In genomic region chr15:40807028-40807887, GRCh38 we compare ENCODE assay signal across 8 cellular contexts. TPM values are rescaled to one million over a fixed set of nuclear protein-coding genes. Genes with fewer than 3 reads are reported as not detected.
A peak's percentile ranks its signal among the peaks of the same experiment; 100 is the strongest.
DNase-seq lines count a peak whose midpoint lies in the region; ATAC-seq, FAIRE-seq and TF ChIP-seq lines count a peak whose summit lies in the region.

A gene with protein sequence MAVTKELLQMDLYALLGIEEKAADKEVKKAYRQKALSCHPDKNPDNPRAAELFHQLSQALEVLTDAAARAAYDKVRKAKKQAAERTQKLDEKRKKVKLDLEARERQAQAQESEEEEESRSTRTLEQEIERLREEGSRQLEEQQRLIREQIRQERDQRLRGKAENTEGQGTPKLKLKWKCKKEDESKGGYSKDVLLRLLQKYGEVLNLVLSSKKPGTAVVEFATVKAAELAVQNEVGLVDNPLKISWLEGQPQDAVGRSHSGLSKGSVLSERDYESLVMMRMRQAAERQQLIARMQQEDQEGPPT (minus strand): TSS chr15:40807473. CDS start chr15:40807446, 27 bp downstream.
A gene with protein sequence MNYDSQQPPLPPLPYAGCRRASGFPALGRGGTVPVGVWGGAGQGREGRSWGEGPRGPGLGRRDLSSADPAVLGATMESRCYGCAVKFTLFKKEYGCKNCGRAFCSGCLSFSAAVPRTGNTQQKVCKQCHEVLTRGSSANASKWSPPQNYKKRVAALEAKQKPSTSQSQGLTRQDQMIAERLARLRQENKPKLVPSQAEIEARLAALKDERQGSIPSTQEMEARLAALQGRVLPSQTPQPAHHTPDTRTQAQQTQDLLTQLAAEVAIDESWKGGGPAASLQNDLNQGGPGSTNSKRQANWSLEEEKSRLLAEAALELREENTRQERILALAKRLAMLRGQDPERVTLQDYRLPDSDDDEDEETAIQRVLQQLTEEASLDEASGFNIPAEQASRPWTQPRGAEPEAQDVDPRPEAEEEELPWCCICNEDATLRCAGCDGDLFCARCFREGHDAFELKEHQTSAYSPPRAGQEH (plus strand): TSS chr15:40807089. CDS start chr15:40807590, 501 bp downstream.

- CTCF ChIA-PET in Caco-2 (lab: Charles Lee) (interaction anchor here (0.7 to 1.7 kb wide), 11 partner anchors 25 to 88 kb away, joined by 3 to 11 read pairs (median 7); partner anchors contain the start of genes GCHFR, SPINT1 and VPS18), H1 (lab: Charles Lee; ENCODE audit: partially characterized antibody) (interaction anchor here (0.7 to 2.6 kb wide), 11 partner anchors 11 to 125 kb away, joined by 3 to 9 read pairs (median 5); partner anchors contain the start of genes RHOV and VPS18)

- H3K4me1 Mint-ChIP-seq in Caco-2 (ENCODE audit: low read depth, unreplicated experiment): no peaks in the 10 kb centered on the region

- no peak; a peak in 1 of 3 replicates for TF ChIP-seq POLR2A in H1 (IDR thresholded peaks at IDR 0.05; ENCODE audit: control extremely low read depth in 1 of 2, low read depth in 2 of 2, low read length in 2 of 2)

- H3K79me2 ChIP-seq in H1 (ENCODE audit: control insufficient read depth in 1 of 2, insufficient read depth in 2 of 2, low read length in 2 of 2): no peaks in the 10 kb centered on the region; a peak in 1 of 4 replicates

- DNase-seq in Caco-2 (peak; percentile 96 to 97), HTR-8/SVneo (ENCODE audit: insufficient read length, low spot score) (peak; percentile 94), NOMO-1 treated with dmso at 0.1 percent for 144 hours (lab: John Stamatoyannopoulos, UW; ENCODE audit: unreplicated experiment) (peak; percentile 98), H1 (ENCODE audit: low read depth in 1 of 2, low spot score in 2 of 2) (peak; percentile 90 to 94), mesenchymal stem cell (peak; percentile 99)
- peak; percentile 84 to 90 (median 89) for DNase-seq in activated CD8-positive, alpha-beta memory T cell treated with anti-CD3 and anti-CD28 coated beads for 48 hours (ENCODE audit: low read depth in 2 of 3, low spot score in 2 of 3)
- DNase-seq in stimulated activated CD8-positive, alpha-beta memory T cell treated with anti-CD3 and anti-CD28 coated beads, Interleukin-12 subunit alpha, Interleukin-12 subunit beta, amount 100 ng/mL, for 4 hours (ENCODE audit: low read depth): peak; percentile 86

- no TSS peak for BruUV-seq in Caco-2 (replicated peaks; lab: Mats Ljungman, UMichigan)

- H3K79me1 ChIP-seq in H1 (ENCODE audit: low read depth, low read length): no peaks in the 10 kb centered on the region
- H3K79me1 ChIP-seq in mesenchymal stem cell (replicated peaks; ENCODE audit: low read length, poor library complexity, severe bottlenecking): peaks cover 34% of the 10 kb centered on the region

- H3K9ac ChIP-seq in H1 (replicated peaks in 1 of 4; ENCODE audit: extremely low read depth in 1 of 4, low read depth in 3 of 4, low read length in 3 of 4): peak within 1 kb of the TSS in 3 of 4 experiments; percentile 48 to 81 (median 57); a peak in 6 of 7 replicates
- H3K9ac ChIP-seq in mesenchymal stem cell (ENCODE audit: low read length): peak within 1 kb of the TSS; percentile 94

- H3K4me1 ChIP-seq in Caco-2 (0 out of 2 replicates have a peak, but pooled peaks cover 4% of the 10 kb centered on the region), H1 (replicated peaks in 1 of 4; ENCODE audit: control insufficient read depth in 3 of 4, insufficient read depth in 4 of 4, low read length in 3 of 4) (peaks cover 0 to 10% (median 5%) of the 10 kb centered on the region in 4 experiments; a peak in 5 of 7 replicates), mesenchymal stem cell (ENCODE audit: control insufficient read depth, insufficient read depth, low read depth, low read length) (peaks cover 11% of the 10 kb centered on the region)

- no peaks in the 10 kb centered on the region for H4K20me1 ChIP-seq in H1 (replicated peaks in 1 of 2; ENCODE audit: control insufficient read depth in 1 of 2, insufficient read depth in 2 of 2, low read length in 2 of 2)

- H3K9me3 ChIP-seq in Caco-2 (no peaks in the 10 kb centered on the region), H1 (ENCODE audit: insufficient read depth in 2 of 2, low read depth in 1 of 2, low read length in 1 of 2) (no peaks in the 10 kb centered on the region), mesenchymal stem cell (ENCODE audit: control insufficient read depth, low read length) (no peaks in the 10 kb centered on the region)

- TF ChIP-seq CTCF in Caco-2 (IDR thresholded peaks at IDR 0.05; ENCODE audit: insufficient read depth in 1 of 2, low read depth in 1 of 2, low read length in 1 of 2, severe bottlenecking in 1 of 2, unreplicated experiment in 1 of 2) (no peak), H1 (IDR thresholded peaks at IDR 0.05; ENCODE audit: control extremely low read depth in 1 of 3, insufficient read depth in 1 of 3, low read depth in 1 of 3, low read length in 3 of 3) (peak in 1 of 3 experiments; percentile 9; a peak in 1 of 4 replicates)

- H4K8ac ChIP-seq in H1 (ENCODE audit: extremely low read depth, insufficient read depth, low read length) (peak within 1 kb of the TSS; percentile 60), mesenchymal stem cell (ENCODE audit: low read length) (peak within 1 kb of the TSS; percentile 90)

- peak; percentile 83 for ATAC-seq in GM21367 (IDR thresholded peaks at IDR 0.05; ENCODE audit: unreplicated experiment)

- H2AFZ ChIP-seq in H1 (ENCODE audit: low read length) (peak within 1 kb of the TSS; percentile 96), mesenchymal stem cell (ENCODE audit: low read depth, low read length) (peak within 1 kb of the TSS; percentile 98)

- peak within 1 kb of the TSS; percentile 49 for H4K91ac ChIP-seq in H1 (replicated peaks; ENCODE audit: insufficient read length, low read length)
- H4K91ac ChIP-seq in mesenchymal stem cell (ENCODE audit: low read length): peak within 1 kb of the TSS; percentile 45

- H3K27me3 Mint-ChIP-seq in Caco-2 (ENCODE audit: insufficient read depth, unreplicated experiment): no peaks in the 10 kb centered on the region

- FAIRE-seq in HTR-8/SVneo (lab: Jason Lieb, UNC) (peak; percentile 65), H1 (lab: Jason Lieb, UNC) (no peak)

- H3K4me3 Mint-ChIP-seq in Caco-2 (ENCODE audit: unreplicated experiment): peak within 1 kb of the TSS; percentile 95

- H3K4ac ChIP-seq in H1 (replicated peaks; ENCODE audit: insufficient read length, low read depth, low read length): no peak within 1 kb of the TSS
- peak within 1 kb of the TSS; percentile 95 to 96 for H3K4ac ChIP-seq in mesenchymal stem cell (ENCODE audit: low read depth in 1 of 2, low read length in 2 of 2)

- H3K23ac ChIP-seq in H1 (ENCODE audit: insufficient read length) (no peak within 1 kb of the TSS), mesenchymal stem cell (ENCODE audit: low read length in 2 of 2) (peak within 1 kb of the TSS in 1 of 2 experiments; percentile 63)

- no peak within 1 kb of the TSS; the same call in 1 of the 2 replicates for H3K27ac ChIP-seq in H1 (ENCODE audit: low read depth, low read length)
- H3K27ac ChIP-seq in mesenchymal stem cell (ENCODE audit: low read length, poor library complexity, severe bottlenecking): peak within 1 kb of the TSS; percentile 75

- peak within 1 kb of the TSS; percentile 71 for H4K5ac ChIP-seq in H1 (ENCODE audit: insufficient read length, low read depth, low read length)

- H3K56ac ChIP-seq in H1 (replicated peaks; ENCODE audit: insufficient read length, low read depth, low read length): no peak within 1 kb of the TSS

- H3K18ac ChIP-seq in H1 (ENCODE audit: extremely low read depth, low read length) (peak within 1 kb of the TSS; percentile 86), mesenchymal stem cell (ENCODE audit: low read depth in 1 of 2, low read length in 2 of 2) (peak within 1 kb of the TSS; percentile 95 to 99)

- H3K9me3 Mint-ChIP-seq in Caco-2 (ENCODE audit: unreplicated experiment): no peaks in the 10 kb centered on the region

- intact Hi-C loops in Caco-2 (cut with micrococcal nuclease; ENCODE audit: unreplicated experiment): loop anchor here (1.0 kb wide), 2 partner anchors 19 to 39 kb away; no protein-coding TSS in a partner anchor

- H2BK120ac ChIP-seq in H1 (replicated peaks; ENCODE audit: low read depth, low read length) (no peak within 1 kb of the TSS), mesenchymal stem cell (ENCODE audit: low read depth, low read length) (no peak within 1 kb of the TSS)

- H2BK5ac ChIP-seq in H1 (ENCODE audit: low read depth, low read length): peak within 1 kb of the TSS; percentile 79
- no peak within 1 kb of the TSS for H2BK5ac ChIP-seq in mesenchymal stem cell (ENCODE audit: low read depth, low read length, poor library complexity, severe bottlenecking)

- no peak for TF ChIP-seq RAD21 in H1 (IDR thresholded peaks at IDR 0.05 in 1 of 2, conservative IDR thresholded peaks at IDR 0.05 in 1 of 2; ENCODE audit: low read depth in 2 of 2, low read length in 2 of 2)

- H2BK15ac ChIP-seq in H1 (ENCODE audit: low read length) (peak within 1 kb of the TSS; percentile 89; the same call in 1 of the 2 replicates), mesenchymal stem cell (ENCODE audit: low read depth, poor library complexity, severe bottlenecking) (peak within 1 kb of the TSS; percentile 9)

- H3K14ac ChIP-seq in H1 (ENCODE audit: insufficient read length) (no peak within 1 kb of the TSS), mesenchymal stem cell (ENCODE audit: low read length in 2 of 2) (peak within 1 kb of the TSS in 1 of 2 experiments; percentile 99)

- H3K27ac Mint-ChIP-seq in Caco-2 (ENCODE audit: unreplicated experiment): peak within 1 kb of the TSS; percentile 94

- no peaks in the 10 kb centered on the region for H3K36me3 ChIP-seq in Caco-2 (ENCODE audit: control insufficient read depth, insufficient read depth, low read length)
- H3K36me3 ChIP-seq in H1 (ENCODE audit: control insufficient read depth in 2 of 4, insufficient read depth in 4 of 4, low read length in 3 of 4): peaks cover 0 to 2% (median 0%) of the 10 kb centered on the region in 4 experiments; a peak in 1 of 8 replicates
- H3K36me3 ChIP-seq in mesenchymal stem cell (ENCODE audit: control insufficient read depth in 1 of 2, insufficient read depth in 2 of 2, low read depth in 1 of 2, low read length in 2 of 2): peaks cover 12 to 34% of the 10 kb centered on the region in 2 experiments

- peaks cover 13% of the 10 kb centered on the region for H3K36me3 Mint-ChIP-seq in Caco-2 (ENCODE audit: insufficient read depth, unreplicated experiment)

- H3K4me2 ChIP-seq in H1 (ENCODE audit: insufficient read depth in 1 of 2, low read depth in 2 of 2, low read length in 2 of 2) (peak within 1 kb of the TSS; percentile 85 to 91), mesenchymal stem cell (ENCODE audit: low read length, poor library complexity, severe bottlenecking) (peak within 1 kb of the TSS; percentile 87)

- H2BK12ac ChIP-seq in H1 (ENCODE audit: low read depth, low read length): no peak within 1 kb of the TSS
- peak within 1 kb of the TSS in 1 of 2 experiments; percentile 47 for H2BK12ac ChIP-seq in mesenchymal stem cell (ENCODE audit: low read length in 2 of 2)

- peaks cover 9% of the 10 kb centered on the region; the same call in 1 of the 2 replicates for H3K23me2 ChIP-seq in H1 (ENCODE audit: low read depth, low read length)

- TF ChIP-seq EP300 in H1 (IDR thresholded peaks at IDR 0.05; ENCODE audit: borderline replicate concordance in 1 of 2, low read depth in 2 of 2, low read length in 2 of 2): no peak

- H3K4me3 ChIP-seq in Caco-2 (ENCODE audit: low read depth, low read length) (peak within 1 kb of the TSS; percentile 88), H1 (ENCODE audit: extremely low read depth in 1 of 4, insufficient read depth in 2 of 4, low read depth in 3 of 4, low read length in 4 of 4) (peak within 1 kb of the TSS; percentile 86 to 99 (median 94)), mesenchymal stem cell (ENCODE audit: insufficient read depth in 1 of 2, low read depth in 1 of 2, low read length in 2 of 2) (peak within 1 kb of the TSS; percentile 75 to 95)

- POLR2A ChIA-PET in Caco-2 (lab: Charles Lee): interaction anchor here (0.5 to 3.0 kb wide), 8 partner anchors 9 to 174 kb away, joined by 3 to 23 read pairs (median 4); partner anchors contain the start of genes DLL4, GCHFR, SPINT1 and VPS18
- POLR2A ChIA-PET in H1 (lab: Charles Lee; ENCODE audit: partially characterized antibody): interaction anchor here (0.6 to 2.1 kb wide), 10 partner anchors 18 to 495 kb away, joined by 3 to 7 read pairs (median 4); partner anchors contain the start of genes RAD51, SPINT1 and VPS18

- H3K27me3 ChIP-seq in Caco-2 (replicated peaks; ENCODE audit: control insufficient read depth, insufficient read depth, low read length) (no peaks in the 10 kb centered on the region), H1 (replicated peaks in 1 of 4; ENCODE audit: control insufficient read depth in 3 of 4, extremely low read depth in 1 of 4, insufficient read depth in 3 of 4, low read length in 3 of 4) (no peaks in the 10 kb centered on the region), mesenchymal stem cell (ENCODE audit: control insufficient read depth in 1 of 2, insufficient read depth in 1 of 2, low read length in 2 of 2) (no peaks in the 10 kb centered on the region)

- 2% methylated on average over 56 of the region's 64 CpGs; no CpG with 5 or more reads in 1 of the 2 experiments for WGBS in H1 (ENCODE audit: extremely low coverage in 1 of 2, insufficient coverage in 1 of 2, insufficient read length in 1 of 2, insufficient replicate concordance in 2 of 2, low coverage in 1 of 2, low lambda C conversion rate in 2 of 2, missing lambda C conversion rate in 1 of 2), 2 experiments
- WGBS in mesenchymal stem cell: under 1% methylated on average over 64 of the region's 64 CpGs

- no peak within 1 kb of the TSS for H2BK20ac ChIP-seq in H1 (ENCODE audit: low read length)

- H2AK5ac ChIP-seq in H1 (ENCODE audit: low read depth, low read length) (no peak within 1 kb of the TSS), mesenchymal stem cell (ENCODE audit: low read length, severe bottlenecking) (no peak within 1 kb of the TSS)

RNA-seq across cellular contexts. Expression of the first gene that starts in this region (rescaled TPM):
- total RNA-seq in Caco-2 (2022): 26.3 and 30.1 TPM in 2 replicates
- total RNA-seq in H1 (2021; fragmentation: NEBNext Ultra II Directional; extraction: Animal tissue kit (Norgen Biotek cat#: 25700)): 39.5 and 43.8 TPM in 2 replicates
- polyA plus RNA-seq in H1 (2011; rRNA removed): 45.4 and 47.2 TPM in 2 replicates
- 58.5 TPM for polyA plus RNA-seq in H1 (2011; cell fraction: cytosol; rRNA removed)
- polyA plus RNA-seq in H1 (2011; cell fraction: nucleus; rRNA removed): 40.6 TPM
- polyA plus RNA-seq in H1 (2012, experiment 1 of 2): 46.9 to 61.4 TPM (median 54.1 TPM) in 4 replicates
- polyA plus RNA-seq in H1 (2012, experiment 2 of 2): 25.1 TPM
- polyA plus RNA-seq in H1 (2013, experiment 1 of 2): 57.1 TPM
- 51.5 TPM for polyA plus RNA-seq in H1 (2013, experiment 2 of 2)
- 26.1 and 28.2 TPM in 2 replicates for polyA minus RNA-seq in H1 (2011; rRNA and poly(A)+ RNA removed)
- polyA minus RNA-seq in H1 (2011; cell fraction: cytosol; rRNA and poly(A)+ RNA removed): 26.9 TPM
- 10.4 TPM for polyA minus RNA-seq in H1 (2011; cell fraction: nucleus; rRNA and poly(A)+ RNA removed)
- 36.9 TPM for polyA plus RNA-seq in mesenchymal stem cell (2013, experiment 1 of 2)
- polyA plus RNA-seq in mesenchymal stem cell (2013, experiment 2 of 2): 39.3 TPM

RNA-seq across cellular contexts. Expression of the second gene that starts in this region (rescaled TPM):
- 26.7 and 26.9 TPM in 2 replicates for total RNA-seq in Caco-2 (2022)
- 10.7 and 11.2 TPM in 2 replicates for total RNA-seq in H1 (2021; fragmentation: NEBNext Ultra II Directional; extraction: Animal tissue kit (Norgen Biotek cat#: 25700))
- polyA plus RNA-seq in H1 (2011; rRNA removed): 21.8 and 23.7 TPM in 2 replicates
- 29.4 TPM for polyA plus RNA-seq in H1 (2011; cell fraction: cytosol; rRNA removed)
- 40.8 TPM for polyA plus RNA-seq in H1 (2011; cell fraction: nucleus; rRNA removed)
- polyA plus RNA-seq in H1 (2012, experiment 1 of 2): 11.4 to 14.9 TPM (median 14.1 TPM) in 4 replicates
- 15.7 TPM for polyA plus RNA-seq in H1 (2012, experiment 2 of 2)
- 8.8 TPM for polyA plus RNA-seq in H1 (2013, experiment 1 of 2)
- polyA plus RNA-seq in H1 (2013, experiment 2 of 2): 7.9 TPM
- 15.7 and 27.7 TPM in 2 replicates for polyA minus RNA-seq in H1 (2011; rRNA and poly(A)+ RNA removed)
- polyA minus RNA-seq in H1 (2011; cell fraction: cytosol; rRNA and poly(A)+ RNA removed): 11.6 TPM
- 13.3 TPM for polyA minus RNA-seq in H1 (2011; cell fraction: nucleus; rRNA and poly(A)+ RNA removed)
- 11.8 TPM for polyA plus RNA-seq in mesenchymal stem cell (2013, experiment 1 of 2)
- polyA plus RNA-seq in mesenchymal stem cell (2013, experiment 2 of 2): 11.1 TPM
